Comparison of ENCODE assay signal across 8 cellular contexts in genomic region chr16:79261461-79261860, GRCh38.
DNase-seq lines count a peak whose midpoint lies in the region; ATAC-seq and TF ChIP-seq lines count a peak whose summit lies in the region.

No MANE protein-coding gene starts in this region.

- peak; percentile 73 for DNase-seq in activated CD8-positive, alpha-beta memory T cell treated with anti-CD3 and anti-CD28 coated beads for 24 hours
- no peak for DNase-seq in activated CD8-positive, alpha-beta memory T cell treated with anti-CD3 and anti-CD28 coated beads, Interleukin-2, amount 50 U/mL, for 4 hours
- peak; percentile 63 for DNase-seq in RPMI8226
- DNase-seq in ecto neural progenitor cell (ENCODE audit: low spot score), result peak; percentile 77
- no peak for DNase-seq in osteocyte (ENCODE audit: extremely low spot score, unreplicated experiment)

- H3K36me3 Mint-ChIP-seq in osteocyte (ENCODE audit: unreplicated experiment), result no peaks in the 10 kb centered on the region

- no peak overlapping the region for H3K4me3 Mint-ChIP-seq in osteocyte (ENCODE audit: unreplicated experiment)

- TF ChIP-seq CTCF in osteocyte (IDR thresholded peaks at IDR 0.05), result peak; percentile 41

- peaks cover 4% of the 10 kb centered on the region for H3K4me1 Mint-ChIP-seq in osteocyte (ENCODE audit: unreplicated experiment)

- H3K27ac Mint-ChIP-seq in osteocyte (ENCODE audit: unreplicated experiment), result no peak overlapping the region

- H3K27me3 Mint-ChIP-seq in osteocyte (ENCODE audit: unreplicated experiment), result peaks cover 4% of the 10 kb centered on the region

- peaks cover 4% of the 10 kb centered on the region for H3K9me3 Mint-ChIP-seq in osteocyte (ENCODE audit: unreplicated experiment)

- ATAC-seq in HG03457 (IDR thresholded peaks at IDR 0.05; ENCODE audit: unreplicated experiment) (no peak), GM19395 (IDR thresholded peaks at IDR 0.05; ENCODE audit: unreplicated experiment) (no peak), HG03460 (IDR thresholded peaks at IDR 0.05; ENCODE audit: unreplicated experiment) (no peak)

Comparison
In these comparisons a context has a peak if more than half of its experiments do, and no peak if none do; other contexts are left out.
1. DNase-seq: peak in activated CD8-positive, alpha-beta memory T cell treated with anti-CD3 and anti-CD28 coated beads for 24 hours (single experiment), RPMI8226 (single experiment) and ecto neural progenitor cell (single experiment); none in activated CD8-positive, alpha-beta memory T cell treated with anti-CD3 and anti-CD28 coated beads, Interleukin-2, amount 50 U/mL, for 4 hours (single experiment) and osteocyte (single experiment).